Comparison of ENCODE assay signal across 21 cellular contexts in the genomic region with DNA sequence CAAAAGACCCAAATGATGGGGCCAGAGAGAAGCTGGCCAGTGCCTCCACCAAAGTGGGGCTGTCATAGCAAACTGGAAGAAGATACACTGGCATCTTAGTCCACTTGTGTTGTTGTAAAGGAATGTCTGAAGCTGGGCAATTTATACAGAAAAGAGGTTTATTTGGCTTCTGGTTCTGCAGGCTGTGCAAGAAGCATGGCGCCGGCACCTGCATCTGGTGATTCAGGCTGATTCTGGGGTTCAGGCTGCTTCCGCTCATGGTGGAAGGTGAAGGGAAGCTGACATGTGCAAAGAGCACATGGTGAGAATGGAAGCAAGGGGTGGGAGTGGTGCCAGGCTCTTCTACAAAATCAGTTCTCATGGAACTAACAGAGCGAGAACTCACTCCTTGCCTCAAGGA.
"Had no signal": no experiment of that assay in that cellular context is flagged by ENCODE, and none has a peak within 500 bp of the region (broad histone marks: within the 10 kb centered on the region; RNA-seq: fewer than 3 reads in every experiment).

No MANE protein-coding gene starts in this region.

- DNase-seq: IMR-90, Karpas-422, KG1, MG63, NCI-H1092, NCI-H1105 treated with DMSO at 0.1 percent for 48 hours, NCI-H1417 treated with DMSO at 0.1 percent for 48 hours, NCI-H146, NCI-H1694 treated with DMSO at 0.1 percent for 48 hours, NCI-H1930, NCI-H2081, NCI-H2171, NCI-H226, NCI-H446, NCI-H510A, NCI-H524 treated with DMSO at 0.1 percent for 48 hours, NCI-H69, NCI-H774, SHP77, SK-N-SH had no signal

- H3K4me3 ChIP-seq: MG63 had no signal

- H3K36me3 ChIP-seq: MG63 had no signal

- H3K9ac ChIP-seq: SK-N-SH had no signal

- H3K9me2 ChIP-seq: SK-N-SH had no signal

- H3K9me3 ChIP-seq: MG63, SK-N-SH had no signal

- H3K27me3 ChIP-seq: MG63 had no signal

- H3K4me2 ChIP-seq: SK-N-SH had no signal

- H3K27ac ChIP-seq: RWPE1 had no signal
